10 cellular contexts compared by ENCODE assay signal in genomic region chr6:154408906-154409500, GRCh38. TPM values are rescaled to one million over a fixed set of nuclear protein-coding genes. Genes with fewer than 3 reads are reported as not detected.
DNase-seq lines count a peak whose midpoint lies in the region; ATAC-seq and TF ChIP-seq lines count a peak whose summit lies in the region.
"Had no signal": no experiment of that assay in that cellular context is flagged by ENCODE, and none has a peak within 500 bp of the region (broad histone marks: within the 10 kb centered on the region; RNA-seq: fewer than 3 reads in every experiment).

No MANE protein-coding gene starts in this region.

- DNase-seq in AG04449 (ENCODE audit: low read depth, low spot score) (no peak), HT-29 (ENCODE audit: low spot score) (peak; percentile 64), adrenal gland (no peak)
- DNase-seq in activated T-cell treated with anti-CD3 and anti-CD28 coated beads, Interleukin-2, amount 50 U/mL, for 48 hours, result no peak
- DNase-seq: SHP77 had no signal

- no peak overlapping the region for H3K27ac Mint-ChIP-seq in brain

- peaks cover 14 to 25% of the 10 kb centered on the region in 2 donors for H3K4me1 ChIP-seq in adrenal gland (replicated peaks in 1 of 2)

- POLR2A ChIA-PET in AG04449 (lab: Yijun Ruan, JAX), result no interaction called here

- CTCF ChIA-PET in AG04449 (lab: Yijun Ruan, JAX), result interaction anchor here (1.0 to 1.3 kb wide), 2 partner anchors 132 to 255 kb away, joined by 3 read pairs; no protein-coding TSS in a partner anchor

- no peak overlapping the region for H3K4me3 ChIP-seq in AG04449 (ENCODE audit: low read depth, low read length)
- H3K4me3 ChIP-seq in adrenal gland, result no peak overlapping the region

- H3K4me1 Mint-ChIP-seq in brain, result peaks cover 27% of the 10 kb centered on the region

- TF ChIP-seq POLR2A in adrenal gland (IDR thresholded peaks at IDR 0.05), result no peak

- H3K27ac ChIP-seq in layer of hippocampus (ENCODE audit: low read depth, low read length) (peak overlapping the region; percentile 43), adrenal gland (no peak overlapping the region)
- H3K27ac ChIP-seq: neutrophil had no signal

- no peak for ATAC-seq in HG03196 (IDR thresholded peaks at IDR 0.05; ENCODE audit: unreplicated experiment)
- no peak for ATAC-seq in GM19351 (IDR thresholded peaks at IDR 0.05; ENCODE audit: unreplicated experiment)

- peaks cover 43% of the 10 kb centered on the region for H3K36me3 Mint-ChIP-seq in brain

- H3K9me3 ChIP-seq in adrenal gland (replicated peaks in 1 of 3), result no peaks in the 10 kb centered on the region
- H3K9me3 ChIP-seq: neutrophil had no signal

- TF ChIP-seq CTCF in AG04449 (IDR thresholded peaks at IDR 0.05; ENCODE audit: insufficient read depth, low read length, missing control alignments) (peak; percentile 25), brain (conservative IDR thresholded peaks at IDR 0.05) (peak; percentile 31 to 43), adrenal gland (IDR thresholded peaks at IDR 0.05) (peak in 2 of 6 experiments; percentile 25 to 41)

- H3K27me3 ChIP-seq in layer of hippocampus (ENCODE audit: control insufficient read depth, insufficient read depth, low read length) (no peaks in the 10 kb centered on the region), adrenal gland (no peaks in the 10 kb centered on the region)
- H3K27me3 ChIP-seq: neutrophil had no signal

- peaks cover 0 to 3% (median 0%) of the 10 kb centered on the region in 5 experiments for H3K9me3 Mint-ChIP-seq in brain

- H3K4me3 Mint-ChIP-seq in brain, result no peak overlapping the region

- H3K36me3 ChIP-seq in adrenal gland (replicated peaks in 1 of 2), result no peaks in the 10 kb centered on the region
- H3K36me3 ChIP-seq: neutrophil had no signal

- WGBS in adrenal gland, 4 donors, result 52 to 65% (median 59%) methylated on average over 4 of the region's 4 CpGs

- peaks cover 9% of the 10 kb centered on the region for H3K27me3 Mint-ChIP-seq in brain

- intact Hi-C loops in adrenal gland (cut with DNase I), result no loop called here

RNA-seq across cellular contexts. Expression of gene IPCEF1, which starts 52.4 kb away (rescaled TPM):
- total RNA-seq in HT-29 (2014; rRNA removed; shearing (Covaris generic)), result 0.44 TPM in 1 of 2 replicates, not detected in the other
- polyA plus RNA-seq in brain (ENCODE audit: insufficient read depth, low read depth, low replicate concordance) (3.2 TPM), adrenal gland (under 1 TPM; 0.07 to 0.62 (median 0.16) TPM)
- total RNA-seq in adrenal gland, result 1 to 10 TPM in 3 of 8 donors, under 1 TPM in 4, not detected in 1; 0.28 to 1.2 (median 0.93) TPM
